8 cellular contexts compared by ENCODE assay signal in genomic region chr9:97412628-97413382, GRCh38. TPM values are rescaled to one million over a fixed set of nuclear protein-coding genes. Genes with fewer than 3 reads are reported as not detected.
A peak's percentile ranks its signal among the peaks of the same experiment; 100 is the strongest.
DNase-seq lines count a peak whose midpoint lies in the region; ATAC-seq and TF ChIP-seq lines count a peak whose summit lies in the region.

No MANE protein-coding gene starts in this region.

- peaks cover 17% of the 10 kb centered on the region for H3K27me3 Mint-ChIP-seq in activated T-helper 17 cell treated with anti-CD3 and anti-CD28 coated beads, Interleukin-2, amount 50 U/mL, for 72 hours
- H3K27me3 Mint-ChIP-seq in progenitor cell of endocrine pancreas: peaks cover 3% of the 10 kb centered on the region

- TF ChIP-seq CTCF in heart right ventricle (IDR thresholded peaks at IDR 0.05) (no peak), progenitor cell of endocrine pancreas (IDR thresholded peaks at IDR 0.05; ENCODE audit: unreplicated experiment) (no peak)

- H3K9ac ChIP-seq in HUES6 (ENCODE audit: low read length): no peak overlapping the region

- no peak overlapping the region for H3K27ac ChIP-seq in HUES6 (ENCODE audit: low read depth, low read length)
- H3K27ac ChIP-seq in heart right ventricle: peak overlapping the region; percentile 23 to 95 (median 88)

- H3K4me1 ChIP-seq in HUES6 (ENCODE audit: control insufficient read depth, insufficient read depth, low read length) (no peaks in the 10 kb centered on the region), heart right ventricle (peaks cover 5 to 24% (median 17%) of the 10 kb centered on the region in 9 donors)

- peak overlapping the region; percentile 66 for H3K4me3 ChIP-seq in HUES6 (ENCODE audit: low read depth, low read length)
- peak overlapping the region; percentile 77 to 100 (median 98) for H3K4me3 ChIP-seq in heart right ventricle

- WGBS in heart right ventricle, 2 donors: 8 to 12% methylated on average over 16 of the region's 16 CpGs

- ATAC-seq in GM18907 (IDR thresholded peaks at IDR 0.05; ENCODE audit: unreplicated experiment) (peak; percentile 18), heart right ventricle (peak in 5 of 8 donors; percentile 1 to 35 (median 29))
- ATAC-seq in activated T-helper 17 cell treated with anti-CD3 and anti-CD28 coated beads, Interleukin-2, amount 50 U/mL, for 72 hours (replicated peaks): peak; percentile 7

- H3K36me3 Mint-ChIP-seq in activated T-helper 17 cell treated with anti-CD3 and anti-CD28 coated beads, Interleukin-2, amount 50 U/mL, for 72 hours (ENCODE audit: low read depth): peaks cover 4% of the 10 kb centered on the region
- H3K36me3 Mint-ChIP-seq in progenitor cell of endocrine pancreas (ENCODE audit: insufficient read depth): no peaks in the 10 kb centered on the region

- H3K4me3 Mint-ChIP-seq in activated T-helper 17 cell treated with anti-CD3 and anti-CD28 coated beads, Interleukin-2, amount 50 U/mL, for 72 hours: peak overlapping the region; percentile 79
- peak overlapping the region; percentile 87 for H3K4me3 Mint-ChIP-seq in progenitor cell of endocrine pancreas (ENCODE audit: low read depth)

- intact Hi-C loops in heart right ventricle (cut with DNase I): loop anchor here in 8 of 10 donors (5.0 to 10.0 kb wide), 2 partner anchors 202 to 204 kb away; no protein-coding TSS in a partner anchor

- H3K27me3 ChIP-seq in HUES6 (ENCODE audit: control insufficient read depth, insufficient read depth, low read length): peaks cover 52% of the 10 kb centered on the region
- H3K27me3 ChIP-seq in heart right ventricle: peaks cover 0 to 3% (median 0%) of the 10 kb centered on the region in 7 donors

- DNase-seq in AG08396 (ENCODE audit: low spot score) (peak; percentile 33), heart right ventricle (no peak), progenitor cell of endocrine pancreas (ENCODE audit: low spot score, unreplicated experiment) (no peak), OCI-M2 (lab: John Stamatoyannopoulos, UW; ENCODE audit: unreplicated experiment) (no peak), mesenteric fat pad (ENCODE audit: low spot score) (no peak)

- H3K9me3 ChIP-seq in HUES6 (ENCODE audit: control insufficient read depth, insufficient read depth, low read depth, low read length) (no peaks in the 10 kb centered on the region), heart right ventricle (no peaks in the 10 kb centered on the region)

- no peaks in the 10 kb centered on the region for H3K9me3 Mint-ChIP-seq in activated T-helper 17 cell treated with anti-CD3 and anti-CD28 coated beads, Interleukin-2, amount 50 U/mL, for 72 hours
- peaks cover 7% of the 10 kb centered on the region for H3K9me3 Mint-ChIP-seq in progenitor cell of endocrine pancreas (ENCODE audit: low read depth)

- H3K27ac Mint-ChIP-seq in activated T-helper 17 cell treated with anti-CD3 and anti-CD28 coated beads, Interleukin-2, amount 50 U/mL, for 72 hours: peak overlapping the region; percentile 23
- peak overlapping the region; percentile 29 for H3K27ac Mint-ChIP-seq in progenitor cell of endocrine pancreas

- peaks cover 16% of the 10 kb centered on the region for H3K4me1 Mint-ChIP-seq in activated T-helper 17 cell treated with anti-CD3 and anti-CD28 coated beads, Interleukin-2, amount 50 U/mL, for 72 hours
- peaks cover 21% of the 10 kb centered on the region for H3K4me1 Mint-ChIP-seq in progenitor cell of endocrine pancreas (ENCODE audit: low read depth)

- H3K36me3 ChIP-seq in HUES6 (ENCODE audit: control insufficient read depth, insufficient read depth, low read length) (no peaks in the 10 kb centered on the region), heart right ventricle (peaks cover 0 to 4% (median 0%) of the 10 kb centered on the region in 9 donors)

RNA-seq across cellular contexts. Expression of gene TDRD7, which starts 0.9 kb away (rescaled TPM):
- total RNA-seq in activated T-helper 17 cell treated with anti-CD3 and anti-CD28 coated beads, Interleukin-2, amount 50 U/mL, for 72 hours: 1 to 10 TPM; 6.3 to 7.5 TPM
- 10 to 100 TPM in 1 of 10 donors, 1 to 10 TPM in 9; 7.1 to 12.8 (median 8.4) TPM for total RNA-seq in heart right ventricle
- 1 to 10 TPM; 4.0 to 4.7 TPM for polyA plus RNA-seq in heart right ventricle
- 12.8 and 14.2 TPM in 2 replicates for total RNA-seq in progenitor cell of endocrine pancreas
- total RNA-seq in mesenteric fat pad: 15.1 TPM
